Comparison of ENCODE assay signal across 18 cellular contexts in genomic region chr7:115306541-115306940, GRCh38.
DNase-seq lines count a peak whose midpoint lies in the region.
"Had no signal": no experiment of that assay in that cellular context is flagged by ENCODE, and none has a peak within 500 bp of the region (broad histone marks: within the 10 kb centered on the region; RNA-seq: fewer than 3 reads in every experiment).

No MANE protein-coding gene starts in this region.

- peak overlapping the region; percentile 30 for H3K4me3 ChIP-seq in SK-N-MC
- H3K4me3 ChIP-seq: GM23338 had no signal

- DNase-seq in DMS 273 (lab: John Stamatoyannopoulos, UW; ENCODE audit: unreplicated experiment), result peak; percentile 8
- no peak for DNase-seq in DMS 273 treated with DMSO at 0.1 percent for 48 hours (lab: John Stamatoyannopoulos, UW)
- DNase-seq in NCI-H1105 (lab: John Stamatoyannopoulos, UW), result peak; percentile 9
- peak; percentile 57 for DNase-seq in SK-N-MC (ENCODE audit: low read depth, low spot score)
- DNase-seq in activated CD4-positive, alpha-beta T cell treated with anti-CD3 and anti-CD28 coated beads for 4 hours, result no peak
- no peak for DNase-seq in foreskin melanocyte
- no peak for DNase-seq in pons (ENCODE audit: low spot score)
- DNase-seq: ACHN; AML-193; C1 segment of cervical spinal cord; Caco-2; CD4-positive, alpha-beta memory T cell; DMS53; DMS79 treated with DMSO at 0.1 percent for 48 hours; GF-D8; H9 had no signal

- H3K9ac ChIP-seq in SK-N-MC (ENCODE audit: insufficient read length), result no peak overlapping the region

- H3K27ac ChIP-seq in SK-N-MC, result peak overlapping the region; percentile 27; the same call in 1 of the 2 replicates
- H3K27ac ChIP-seq: 22Rv1 had no signal

- no peaks in the 10 kb centered on the region for H3K36me3 ChIP-seq in SK-N-MC (ENCODE audit: insufficient read depth, low read length)

- H3K9me3 ChIP-seq in SK-N-MC (ENCODE audit: low read depth, low read length), result no peaks in the 10 kb centered on the region
- H3K9me3 ChIP-seq: Caco-2 had no signal

Comparison
In these comparisons a context has a peak if more than half of its experiments do, and no peak if none do; other contexts are left out.
1. DNase-seq: peak in DMS 273 (single experiment), NCI-H1105 (single experiment) and SK-N-MC (single experiment); none in DMS 273 treated with DMSO at 0.1 percent for 48 hours (single experiment), activated CD4-positive, alpha-beta T cell treated with anti-CD3 and anti-CD28 coated beads for 4 hours (0 of 2), foreskin melanocyte (single experiment) and pons (single experiment).